16 cellular contexts compared by ENCODE assay signal in genomic region chr16:22186517-22186916, GRCh38. TPM values are rescaled to one million over a fixed set of nuclear protein-coding genes. Genes with fewer than 3 reads are reported as not detected.
DNase-seq lines count a peak whose midpoint lies in the region; ATAC-seq, FAIRE-seq and TF ChIP-seq lines count a peak whose summit lies in the region.
"Had no signal": no experiment of that assay in that cellular context is flagged by ENCODE, and none has a peak within 500 bp of the region (broad histone marks: within the 10 kb centered on the region; RNA-seq: fewer than 3 reads in every experiment).

No MANE protein-coding gene starts in this region.

- 0% methylated on average over 3 of the region's 3 CpGs for WGBS in K562 (ENCODE audit: insufficient coverage, low coverage, missing lambda C conversion rate)
- no CpG with 5 or more reads among the region's 3 CpGs for WGBS in trophoblast cell (ENCODE audit: extremely low coverage, insufficient coverage, insufficient read length)

- POLR2A ChIA-PET in K562 (lab: Yijun Ruan, JAX), result interaction anchor here (0.7 kb wide), 1 partner anchor 624 kb away, joined by 3 read pairs; no protein-coding TSS in a partner anchor

- peaks cover 3% of the 10 kb centered on the region for H3K27me3 Mint-ChIP-seq in nephron progenitor cell (ENCODE audit: low read depth, poor library complexity)
- H3K27me3 Mint-ChIP-seq in natural killer cell (ENCODE audit: low read depth in 2 of 2), result no peaks in the 10 kb centered on the region

- FAIRE-seq in K562 (lab: Jason Lieb, UNC), result no peak

- no peak overlapping the region for H2BK12ac ChIP-seq in trophoblast cell (ENCODE audit: low read length)

- H3K9me3 Mint-ChIP-seq in nephron progenitor cell, result no peaks in the 10 kb centered on the region
- H3K9me3 Mint-ChIP-seq in natural killer cell, result no peaks in the 10 kb centered on the region

- H3K27ac ChIP-seq in K562 (ENCODE audit: extremely low read depth, low read depth, low read length) (no peak overlapping the region), trophoblast cell (ENCODE audit: low read depth, low read length) (no peak overlapping the region)
- H3K27ac ChIP-seq: hepatocyte had no signal

- no TSS peak for BruUV-seq in K562 (replicated peaks; lab: Mats Ljungman, UMichigan)

- H3K79me1 ChIP-seq in trophoblast cell (ENCODE audit: low read length), result peaks cover 7% of the 10 kb centered on the region

- no peak overlapping the region for H3K23ac ChIP-seq in trophoblast cell (ENCODE audit: low read length)

- no peaks in the 10 kb centered on the region; the same call in 1 of the 2 replicates for H4K20me1 ChIP-seq in K562 (replicated peaks; ENCODE audit: control insufficient read depth, insufficient read depth, low read length)

- no peak overlapping the region for H4K8ac ChIP-seq in trophoblast cell (ENCODE audit: low read depth, low read length)

- H3K9me1 ChIP-seq in K562 (ENCODE audit: control insufficient read depth, insufficient read depth, low read length), result no peaks in the 10 kb centered on the region

- no peak for TF ChIP-seq POLR2A in K562 (conservative IDR thresholded peaks at IDR 0.05)

- in situ Hi-C loops in K562 (cut with MboI), result loop anchor here (10.0 kb wide), 1 partner anchor 602 kb away; no protein-coding TSS in a partner anchor

- H3K9me3 ChIP-seq in K562 (replicated peaks; ENCODE audit: control insufficient read depth, insufficient read depth, low read depth, low read length) (no peaks in the 10 kb centered on the region), trophoblast cell (ENCODE audit: insufficient read depth, low read depth, low read length) (peaks cover 1% of the 10 kb centered on the region)

- H2AK5ac ChIP-seq in trophoblast cell (ENCODE audit: low read length), result no peak overlapping the region

- H3K27ac Mint-ChIP-seq in nephron progenitor cell (no peak overlapping the region), natural killer cell (no peak overlapping the region)

- H3K9ac ChIP-seq in K562 (ENCODE audit: insufficient read depth in 1 of 2, low read depth in 2 of 2, low read length in 2 of 2) (no peak overlapping the region), trophoblast cell (ENCODE audit: low read length) (no peak overlapping the region)

- no peak overlapping the region for H3K4me3 Mint-ChIP-seq in nephron progenitor cell
- H3K4me3 Mint-ChIP-seq in natural killer cell, result no peak overlapping the region

- H3K4me1 ChIP-seq in K562 (replicated peaks in 1 of 2; ENCODE audit: control insufficient read depth in 2 of 2, insufficient read depth in 2 of 2, low read length in 2 of 2), result peaks cover 11 to 13% of the 10 kb centered on the region in 2 experiments; a peak in 3 of 5 replicates
- H3K4me1 ChIP-seq in trophoblast cell (ENCODE audit: control insufficient read depth in 1 of 2, insufficient read depth in 2 of 2, low read length in 2 of 2), result peaks cover 0 to 2% of the 10 kb centered on the region in 2 experiments

- H3K4me1 Mint-ChIP-seq in nephron progenitor cell, result peaks cover 23% of the 10 kb centered on the region
- H3K4me1 Mint-ChIP-seq in natural killer cell, result peaks cover 26 to 36% of the 10 kb centered on the region in 2 donors

- H3K4me3 ChIP-seq in HFF-Myc (replicated peaks; ENCODE audit: low read depth, low read length) (no peak overlapping the region), K562 (no peak overlapping the region), trophoblast cell (ENCODE audit: low read depth, low read length) (no peak overlapping the region)
- H3K4me3 ChIP-seq: hepatocyte had no signal

- no peaks in the 10 kb centered on the region for H3K36me3 ChIP-seq in K562 (ENCODE audit: control insufficient read depth, insufficient read depth, low read length)
- H3K36me3 ChIP-seq in trophoblast cell (ENCODE audit: control insufficient read depth in 1 of 2, insufficient read depth in 2 of 2, low read length in 2 of 2), result no peaks in the 10 kb centered on the region

- no peak overlapping the region for H3K14ac ChIP-seq in trophoblast cell (ENCODE audit: low read length)

- TF ChIP-seq CTCF in HFF-Myc (IDR thresholded peaks at IDR 0.05; ENCODE audit: low read depth, low read length, missing control alignments) (peak; percentile 34), K562 (IDR thresholded peaks at IDR 0.05 in 2 of 3, conservative IDR thresholded peaks at IDR 0.05 in 1 of 3; ENCODE audit: insufficient read depth in 2 of 3, low read depth in 1 of 3, low read length in 3 of 3) (peak; percentile 64 to 70 (median 66); a peak in 4 of 6 replicates), nephron progenitor cell (IDR thresholded peaks at IDR 0.05) (no peak), natural killer cell (IDR thresholded peaks at IDR 0.05) (no peak)

- intact Hi-C loops in K562 (cut with micrococcal nuclease) (loop anchor here (1.0 to 5.0 kb wide), 3 partner anchors 89 to 234 kb away; partner anchors contain the start of genes PDZD9 and UQCRC2), natural killer cell (cut with micrococcal nuclease) (no loop called here)

- peak in 1 of 2 experiments; percentile 61; a peak in 2 of 4 replicates for TF ChIP-seq RAD21 in K562 (CRISPR knock-in tag; conservative IDR thresholded peaks at IDR 0.05 in 1 of 2, IDR thresholded peaks at IDR 0.05 in 1 of 2)

- H3K27me3 ChIP-seq in K562 (ENCODE audit: control insufficient read depth in 2 of 2, insufficient read depth in 2 of 2, low read length in 2 of 2), result peaks cover 15 to 35% of the 10 kb centered on the region in 2 experiments; a peak in 4 of 5 replicates
- H3K27me3 ChIP-seq in trophoblast cell (ENCODE audit: insufficient read depth, low read length), result no peaks in the 10 kb centered on the region
- H3K27me3 ChIP-seq: hepatocyte had no signal

- H3K4ac ChIP-seq in trophoblast cell (ENCODE audit: low read depth, low read length), result no peak overlapping the region

- CTCF ChIA-PET in K562 (lab: Yijun Ruan, JAX; ENCODE audit: low intra/inter-chr PET ratio), result interaction anchor here (0.6 to 1.7 kb wide), 3 partner anchors 109 to 530 kb away, joined by 3 to 4 read pairs (median 3); no protein-coding TSS in a partner anchor

- H3K79me2 ChIP-seq in K562 (ENCODE audit: control insufficient read depth, insufficient read depth, low read length) (no peaks in the 10 kb centered on the region), trophoblast cell (ENCODE audit: control insufficient read depth, insufficient read depth, low read length, poor library complexity) (no peaks in the 10 kb centered on the region)
- H3K79me2 ChIP-seq: hepatocyte had no signal

- no peak overlapping the region for H4K12ac ChIP-seq in trophoblast cell (ENCODE audit: low read depth, low read length)

- peak; percentile 55 for DNase-seq in DMS 273 (lab: John Stamatoyannopoulos, UW; ENCODE audit: unreplicated experiment)
- no peak for DNase-seq in DMS 273 treated with DMSO at 0.1 percent for 48 hours (lab: John Stamatoyannopoulos, UW)
- DNase-seq in HFF-Myc (ENCODE audit: extremely low read depth, low read depth), result no peak
- peak in 1 of 4 experiments; percentile 44 for DNase-seq in K562 (ENCODE audit: extremely low read depth in 1 of 4, low spot score in 3 of 4)
- peak; percentile 27 for DNase-seq in nephron progenitor cell
- DNase-seq in natural killer cell, result no peak
- no peak for DNase-seq in trophoblast cell
- DNase-seq: 8988T; effector CD8-positive, alpha-beta T cell; mammary epithelial cell; NCI-H1436; stimulated activated CD4-positive, alpha-beta T cell treated with anti-CD3 and anti-CD28 coated beads, Interleukin-4, amount 100 ng/mL, for 4 hours; T-helper 2 cell had no signal

- TF ChIP-seq EP300 in K562 (IDR thresholded peaks at IDR 0.05; ENCODE audit: low read length), result no peak

- no peaks in the 10 kb centered on the region for H3K36me3 Mint-ChIP-seq in nephron progenitor cell (ENCODE audit: low read depth)
- no peaks in the 10 kb centered on the region for H3K36me3 Mint-ChIP-seq in natural killer cell

- no peak overlapping the region for H4K91ac ChIP-seq in trophoblast cell (ENCODE audit: low read depth, low read length)

- no peak overlapping the region for H2BK120ac ChIP-seq in trophoblast cell (ENCODE audit: insufficient read depth, low read length, poor library complexity)

- H2AFZ ChIP-seq in K562 (ENCODE audit: low read depth, low read length) (no peak overlapping the region), trophoblast cell (ENCODE audit: insufficient read depth, low read length, poor library complexity) (no peak overlapping the region)
- H2AFZ ChIP-seq: hepatocyte had no signal

- no peak for ATAC-seq in K562
- no peak for ATAC-seq in natural killer cell
- no peak for ATAC-seq in GM19023 (IDR thresholded peaks at IDR 0.05; ENCODE audit: unreplicated experiment)

- H2BK5ac ChIP-seq in trophoblast cell (ENCODE audit: low read depth, low read length, poor library complexity), result no peak overlapping the region

- H3K4me2 ChIP-seq in K562 (ENCODE audit: insufficient read depth, low read length), result no peak overlapping the region
- H3K4me2 ChIP-seq in trophoblast cell (ENCODE audit: low read length), result no peak overlapping the region
- H3K4me2 ChIP-seq: hepatocyte had no signal

- H3K18ac ChIP-seq in trophoblast cell (ENCODE audit: low read length), result no peak overlapping the region

RNA-seq across cellular contexts. Expression of gene EEF2K, which starts 19.6 kb away (rescaled TPM):
- total RNA-seq in K562 (2011; cell fraction: chromatin; rRNA removed; ENCODE audit: low replicate concordance), result 80.4 and 136 TPM in 2 replicates
- 75.0 and 81.5 TPM in 2 replicates for total RNA-seq in K562 (2011; cell fraction: nucleolus; rRNA removed)
- 92.4 and 163 TPM in 2 replicates for total RNA-seq in K562 (2011; cell fraction: nucleoplasm; rRNA removed)
- total RNA-seq in K562 (2014; rRNA removed) (13.1 and 14.8 TPM in 2 replicates), K562 (2014; rRNA removed; fragmentation: Illumina TruSeq; extraction: Trizol) (14.6 and 18.3 TPM in 2 replicates), K562 (2015; rRNA removed; fragmentation: Illumina TruSeq; extraction: Trizol) (12.1 and 12.9 TPM in 2 replicates), K562 (2021) (33.7 and 35.2 TPM in 2 replicates), natural killer cell (10 to 100 TPM; 12.6 to 33.5 (median 22.9) TPM)
- polyA plus RNA-seq in K562 (2011; rRNA removed) (12.2 and 13.7 TPM in 2 replicates), K562 (2014; fragmentation: Illumina TruSeq; extraction: Trizol) (23.0 and 26.3 TPM in 2 replicates), K562 (2014; fragmentation: Nextera tagmentation; extraction: Ambion mirVana) (1 to 10 TPM; 3.0 to 3.4 TPM), K562 (2014; rRNA removed) (11.3 and 15.3 TPM in 2 replicates)
- polyA plus RNA-seq in K562 (2011; cell fraction: cytosol; rRNA removed), result 20.2 and 20.3 TPM in 2 replicates
- 32.2 and 38.1 TPM in 2 replicates for polyA plus RNA-seq in K562 (2011; cell fraction: nucleus; rRNA removed)
- polyA plus RNA-seq in K562 (2012), result 10.6 and 18.8 TPM in 2 replicates
- polyA minus RNA-seq in K562 (2011; rRNA and poly(A)+ RNA removed), result 29.6 and 31.7 TPM in 2 replicates
- 28.4 and 40.3 TPM in 2 replicates for polyA minus RNA-seq in K562 (2011; cell fraction: cytosol; rRNA and poly(A)+ RNA removed)
- 12.3 and 15.8 TPM in 2 replicates for polyA minus RNA-seq in K562 (2011; cell fraction: nucleus; rRNA and poly(A)+ RNA removed)
- polyA plus RNA-seq in trophoblast cell (2013), result 6.4 and 6.7 TPM in 2 replicates

RNA-seq across cellular contexts. Expression of gene SDR42E2, which starts 24.2 kb away (rescaled TPM):
- 0.28 TPM in 1 of 2 replicates, not detected in the other for total RNA-seq in K562 (2011; cell fraction: chromatin; rRNA removed; ENCODE audit: low replicate concordance)
- total RNA-seq in K562 (2011; cell fraction: nucleolus; rRNA removed), result 0.13 TPM in 1 of 2 replicates, not detected in the other
- 0.22 and 0.53 TPM in 2 replicates for total RNA-seq in K562 (2011; cell fraction: nucleoplasm; rRNA removed)
- total RNA-seq in K562 (2014; rRNA removed) (not detected in 2 replicates), K562 (2014; rRNA removed; fragmentation: Illumina TruSeq; extraction: Trizol) (not detected in 2 replicates), K562 (2015; rRNA removed; fragmentation: Illumina TruSeq; extraction: Trizol) (0.07 TPM in 1 of 2 replicates, not detected in the other), K562 (2021) (not detected in 2 replicates), natural killer cell (1 to 10 TPM in 1 of 3 donors, under 1 TPM in 2; 0.92 to 1.9 (median 0.93) TPM)
- polyA plus RNA-seq in K562 (2011; rRNA removed) (0.03 and 0.08 TPM in 2 replicates), K562 (2014; fragmentation: Illumina TruSeq; extraction: Trizol) (0.04 TPM in 1 of 2 replicates, not detected in the other), K562 (2014; fragmentation: Nextera tagmentation; extraction: Ambion mirVana) (under 1 TPM; 0.04 to 0.06 TPM), K562 (2014; rRNA removed) (not detected in 2 replicates)
- 0.03 TPM in 1 of 2 replicates, not detected in the other for polyA plus RNA-seq in K562 (2011; cell fraction: cytosol; rRNA removed)
- 0.06 and 0.09 TPM in 2 replicates for polyA plus RNA-seq in K562 (2011; cell fraction: nucleus; rRNA removed)
- polyA plus RNA-seq in K562 (2012), result 0.04 and 0.07 TPM in 2 replicates
- not detected in 2 replicates for polyA minus RNA-seq in K562 (2011; rRNA and poly(A)+ RNA removed)
- not detected in 2 replicates for polyA minus RNA-seq in K562 (2011; cell fraction: cytosol; rRNA and poly(A)+ RNA removed)
- polyA minus RNA-seq in K562 (2011; cell fraction: nucleus; rRNA and poly(A)+ RNA removed), result 0.22 and 0.27 TPM in 2 replicates
- polyA plus RNA-seq in trophoblast cell (2013), result 0.04 TPM in 1 of 2 replicates, not detected in the other
- total RNA-seq: hepatocyte, HT1080, mammary epithelial cell had no signal
- polyA plus RNA-seq: hepatocyte, mammary epithelial cell had no signal

Comparison
In these comparisons a context has a peak if more than half of its experiments do, and no peak if none do; other contexts are left out.
1. DNase-seq: peak in DMS 273 (single experiment) and nephron progenitor cell (single experiment); none in DMS 273 treated with DMSO at 0.1 percent for 48 hours (single experiment), HFF-Myc (single experiment), natural killer cell (single experiment) and trophoblast cell (0 of 2).
2. CTCF ChIP-seq: peak in HFF-Myc (single experiment) and K562 (3 of 3); none in nephron progenitor cell (single experiment) and natural killer cell (single experiment).